10 cellular contexts compared by ENCODE assay signal in the genomic region with DNA sequence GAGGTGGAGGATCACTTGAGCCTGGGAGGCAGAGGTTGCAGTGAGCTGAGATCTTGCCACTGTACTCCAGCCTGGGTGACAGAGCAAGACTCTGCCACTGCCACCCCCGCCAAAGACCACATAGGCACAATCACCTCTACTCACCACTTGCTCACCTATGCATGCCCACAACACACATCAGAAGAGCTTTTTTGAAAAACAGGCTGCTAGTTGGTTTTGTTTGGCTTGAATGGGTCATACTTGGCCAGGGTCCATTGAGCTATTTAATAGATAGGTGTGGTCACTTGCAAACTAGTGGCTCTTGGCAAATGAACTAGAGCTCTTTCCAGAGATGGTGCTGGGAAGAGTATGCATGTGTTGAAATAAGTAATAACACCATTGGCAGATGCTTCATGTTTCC.
DNase-seq lines count a peak whose midpoint lies in the region; ATAC-seq and TF ChIP-seq lines count a peak whose summit lies in the region.
"Had no signal": no experiment of that assay in that cellular context is flagged by ENCODE, and none has a peak within 500 bp of the region (broad histone marks: within the 10 kb centered on the region; RNA-seq: fewer than 3 reads in every experiment).

No MANE protein-coding gene starts in this region.

- TF ChIP-seq CTCF in 22Rv1 (IDR thresholded peaks at IDR 0.05) (no peak), HEK293 (tag by site-specific recombination; IDR thresholded peaks at IDR 0.05) (no peak), heart left ventricle (IDR thresholded peaks at IDR 0.05) (no peak)

- no peak overlapping the region for H2BK5ac ChIP-seq in trophoblast cell (ENCODE audit: low read depth, low read length, poor library complexity)

- H3K79me2 ChIP-seq in trophoblast cell (ENCODE audit: control insufficient read depth, insufficient read depth, low read length, poor library complexity), result no peaks in the 10 kb centered on the region

- H3K27me3 ChIP-seq in heart left ventricle (no peaks in the 10 kb centered on the region), trophoblast cell (ENCODE audit: insufficient read depth, low read length) (no peaks in the 10 kb centered on the region)
- no peaks in the 10 kb centered on the region for H3K27me3 ChIP-seq in effector memory CD4-positive, alpha-beta T cell (replicated peaks; ENCODE audit: control insufficient read depth, insufficient read depth, low read length, poor library complexity, severe bottlenecking)

- no peak overlapping the region for H3K23ac ChIP-seq in trophoblast cell (ENCODE audit: low read length)

- peaks cover 8 to 36% of the 10 kb centered on the region in 2 experiments for H3K36me3 ChIP-seq in HEK293 (ENCODE audit: control insufficient read depth in 2 of 2, insufficient read depth in 1 of 2, low read length in 2 of 2)
- H3K36me3 ChIP-seq in heart left ventricle, result peaks cover 0 to 75% (median 44%) of the 10 kb centered on the region in 9 donors
- peaks cover 5% of the 10 kb centered on the region in 2 experiments for H3K36me3 ChIP-seq in trophoblast cell (ENCODE audit: control insufficient read depth in 1 of 2, insufficient read depth in 2 of 2, low read length in 2 of 2)
- H3K36me3 ChIP-seq in effector memory CD4-positive, alpha-beta T cell (ENCODE audit: control insufficient read depth, insufficient read depth, low read length), result peaks cover 47% of the 10 kb centered on the region

- H3K4me1 ChIP-seq in HEK293 (ENCODE audit: control insufficient read depth, insufficient read depth, low read length) (peaks cover 2% of the 10 kb centered on the region; the same call in 1 of the 2 replicates), heart left ventricle (peaks cover 0 to 11% (median 3%) of the 10 kb centered on the region in 12 donors), trophoblast cell (ENCODE audit: control insufficient read depth in 1 of 2, insufficient read depth in 2 of 2, low read length in 2 of 2) (no peaks in the 10 kb centered on the region)
- H3K4me1 ChIP-seq in effector memory CD4-positive, alpha-beta T cell (ENCODE audit: control insufficient read depth, insufficient read depth, low read length, poor library complexity, severe bottlenecking), result no peaks in the 10 kb centered on the region

- H3K4me3 ChIP-seq in HEK293 (ENCODE audit: low read depth, low read length) (no peak overlapping the region), heart left ventricle (no peak overlapping the region), trophoblast cell (ENCODE audit: low read depth, low read length) (no peak overlapping the region)
- no peak overlapping the region for H3K4me3 ChIP-seq in effector memory CD4-positive, alpha-beta T cell (ENCODE audit: insufficient read depth, low read depth, low read length, poor library complexity, severe bottlenecking)

- H3K79me1 ChIP-seq in trophoblast cell (ENCODE audit: low read length), result no peaks in the 10 kb centered on the region

- no peak for TF ChIP-seq POLR2A in heart left ventricle (IDR thresholded peaks at IDR 0.05)

- H3K9ac ChIP-seq in trophoblast cell (ENCODE audit: low read length), result no peak overlapping the region

- ATAC-seq in heart left ventricle (peak in 3 of 4 donors; percentile 67 to 75 (median 74)), HG03108 (IDR thresholded peaks at IDR 0.05; ENCODE audit: unreplicated experiment) (no peak), HG03565 (IDR thresholded peaks at IDR 0.05; ENCODE audit: unreplicated experiment) (no peak)

- no peak overlapping the region for H3K18ac ChIP-seq in trophoblast cell (ENCODE audit: low read length)

- H3K4ac ChIP-seq in trophoblast cell (ENCODE audit: low read depth, low read length), result no peak overlapping the region

- CTCF ChIA-PET in HEK293 (lab: Yijun Ruan, JAX), result interaction anchor here (0.5 to 1.3 kb wide), 4 partner anchors 12 to 206 kb away, joined by 3 read pairs; no protein-coding TSS in a partner anchor

- no peak overlapping the region for H4K12ac ChIP-seq in trophoblast cell (ENCODE audit: low read depth, low read length)

- H2AFZ ChIP-seq in trophoblast cell (ENCODE audit: insufficient read depth, low read length, poor library complexity), result no peak overlapping the region

- peak overlapping the region; percentile 57 for H3K27ac ChIP-seq in 22Rv1
- no peak overlapping the region for H3K27ac ChIP-seq in HEK293 (ENCODE audit: extremely low read depth, low read depth, low read length)
- H3K27ac ChIP-seq in heart left ventricle, result no peak overlapping the region
- no peak overlapping the region for H3K27ac ChIP-seq in trophoblast cell (ENCODE audit: low read depth, low read length)
- H3K27ac ChIP-seq in effector memory CD4-positive, alpha-beta T cell (ENCODE audit: insufficient read depth, low read length, poor library complexity, severe bottlenecking), result no peak overlapping the region

- intact Hi-C loops in heart left ventricle (cut with DNase I), result no loop called here

- no peak overlapping the region for H4K91ac ChIP-seq in trophoblast cell (ENCODE audit: low read depth, low read length)

- WGBS in heart left ventricle, 4 donors, result 100% methylated on average over 1 of the region's 1 CpG
- no CpG with 5 or more reads among the region's 1 CpG for WGBS in trophoblast cell (ENCODE audit: extremely low coverage, insufficient coverage, insufficient read length)

- POLR2A ChIA-PET in HEK293 (lab: Yijun Ruan, JAX), result interaction anchor here (2.1 kb wide), 1 partner anchor 79 kb away, joined by 6 read pairs; no protein-coding TSS in a partner anchor

- H4K8ac ChIP-seq in trophoblast cell (ENCODE audit: low read depth, low read length), result no peak overlapping the region

- H3K9me3 ChIP-seq in HEK293 (ENCODE audit: control insufficient read depth, insufficient read depth, low read depth, low read length) (no peaks in the 10 kb centered on the region), heart left ventricle (no peaks in the 10 kb centered on the region), trophoblast cell (ENCODE audit: insufficient read depth, low read depth, low read length) (no peaks in the 10 kb centered on the region)
- no peaks in the 10 kb centered on the region for H3K9me3 ChIP-seq in effector memory CD4-positive, alpha-beta T cell (ENCODE audit: control insufficient read depth, low read length)

- H3K14ac ChIP-seq in trophoblast cell (ENCODE audit: low read length), result no peak overlapping the region

- H2BK120ac ChIP-seq in trophoblast cell (ENCODE audit: insufficient read depth, low read length, poor library complexity), result no peak overlapping the region

- H2AK5ac ChIP-seq in trophoblast cell (ENCODE audit: low read length), result no peak overlapping the region

- DNase-seq in SHP77 treated with DMSO at 0.1 percent for 48 hours (lab: John Stamatoyannopoulos, UW) (peak; percentile 19), heart left ventricle (peak in 1 of 5 donors; percentile 31), trophoblast cell (no peak)
- DNase-seq in effector memory CD4-positive, alpha-beta T cell, result no peak
- DNase-seq: cerebellar nuclear complex, NCI-H187 treated with DMSO at 0.1 percent for 48 hours had no signal

- H2BK12ac ChIP-seq in trophoblast cell (ENCODE audit: low read length), result no peak overlapping the region

- no peak overlapping the region for H3K4me2 ChIP-seq in trophoblast cell (ENCODE audit: low read length)

TF ChIP-seq in HEK293, 187 proteins besides CTCF, POLR2A, EP300 and RAD21 (continues in another document):
- TF ChIP-seq, protein P1, sequence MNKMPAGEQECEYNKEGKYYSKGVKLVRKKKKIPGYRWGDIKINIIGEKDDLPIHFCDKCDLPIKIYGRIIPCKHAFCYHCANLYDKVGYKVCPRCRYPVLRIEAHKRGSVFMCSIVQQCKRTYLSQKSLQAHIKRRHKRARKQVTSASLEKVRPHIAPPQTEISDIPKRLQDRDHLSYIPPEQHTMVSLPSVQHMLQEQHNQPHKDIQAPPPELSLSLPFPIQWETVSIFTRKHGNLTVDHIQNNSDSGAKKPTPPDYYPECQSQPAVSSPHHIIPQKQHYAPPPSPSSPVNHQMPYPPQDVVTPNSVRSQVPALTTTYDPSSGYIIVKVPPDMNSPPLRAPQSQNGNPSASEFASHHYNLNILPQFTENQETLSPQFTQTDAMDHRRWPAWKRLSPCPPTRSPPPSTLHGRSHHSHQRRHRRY (tag by site-specific recombination; IDR thresholded peaks at IDR 0.05), result no peak
- peak; percentile 45; the same call in 1 of the 2 replicates for TF ChIP-seq KLF1 (tag by site-specific recombination; IDR thresholded peaks at IDR 0.05)
- TF ChIP-seq, protein P2, sequence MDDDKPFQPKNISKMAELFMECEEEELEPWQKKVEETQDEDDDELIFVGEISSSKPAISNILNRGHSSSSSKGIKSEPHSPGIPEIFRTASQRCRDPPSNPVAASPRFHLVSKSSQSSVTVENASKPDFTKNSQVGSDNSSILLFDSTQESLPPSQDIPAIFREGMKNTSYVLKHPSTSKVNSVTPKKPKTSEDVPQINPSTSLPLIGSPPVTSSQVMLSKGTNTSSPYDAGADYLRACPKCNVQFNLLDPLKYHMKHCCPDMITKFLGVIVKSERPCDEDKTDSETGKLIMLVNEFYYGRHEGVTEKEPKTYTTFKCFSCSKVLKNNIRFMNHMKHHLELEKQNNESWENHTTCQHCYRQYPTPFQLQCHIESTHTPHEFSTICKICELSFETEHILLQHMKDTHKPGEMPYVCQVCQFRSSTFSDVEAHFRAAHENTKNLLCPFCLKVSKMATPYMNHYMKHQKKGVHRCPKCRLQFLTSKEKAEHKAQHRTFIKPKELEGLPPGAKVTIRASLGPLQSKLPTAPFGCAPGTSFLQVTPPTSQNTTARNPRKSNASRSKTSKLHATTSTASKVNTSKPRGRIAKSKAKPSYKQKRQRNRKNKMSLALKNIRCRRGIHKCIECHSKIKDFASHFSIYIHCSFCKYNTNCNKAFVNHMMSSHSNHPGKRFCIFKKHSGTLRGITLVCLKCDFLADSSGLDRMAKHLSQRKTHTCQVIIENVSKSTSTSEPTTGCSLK (tag by site-specific recombination; IDR thresholded peaks at IDR 0.05), result no peak
- TF ChIP-seq, protein P3, sequence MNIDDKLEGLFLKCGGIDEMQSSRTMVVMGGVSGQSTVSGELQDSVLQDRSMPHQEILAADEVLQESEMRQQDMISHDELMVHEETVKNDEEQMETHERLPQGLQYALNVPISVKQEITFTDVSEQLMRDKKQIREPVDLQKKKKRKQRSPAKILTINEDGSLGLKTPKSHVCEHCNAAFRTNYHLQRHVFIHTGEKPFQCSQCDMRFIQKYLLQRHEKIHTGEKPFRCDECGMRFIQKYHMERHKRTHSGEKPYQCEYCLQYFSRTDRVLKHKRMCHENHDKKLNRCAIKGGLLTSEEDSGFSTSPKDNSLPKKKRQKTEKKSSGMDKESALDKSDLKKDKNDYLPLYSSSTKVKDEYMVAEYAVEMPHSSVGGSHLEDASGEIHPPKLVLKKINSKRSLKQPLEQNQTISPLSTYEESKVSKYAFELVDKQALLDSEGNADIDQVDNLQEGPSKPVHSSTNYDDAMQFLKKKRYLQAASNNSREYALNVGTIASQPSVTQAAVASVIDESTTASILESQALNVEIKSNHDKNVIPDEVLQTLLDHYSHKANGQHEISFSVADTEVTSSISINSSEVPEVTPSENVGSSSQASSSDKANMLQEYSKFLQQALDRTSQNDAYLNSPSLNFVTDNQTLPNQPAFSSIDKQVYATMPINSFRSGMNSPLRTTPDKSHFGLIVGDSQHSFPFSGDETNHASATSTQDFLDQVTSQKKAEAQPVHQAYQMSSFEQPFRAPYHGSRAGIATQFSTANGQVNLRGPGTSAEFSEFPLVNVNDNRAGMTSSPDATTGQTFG (tag by site-specific recombination; IDR thresholded peaks at IDR 0.05; ENCODE audit: borderline replicate concordance), result no peak

Comparison
In these comparisons a context has a peak if more than half of its experiments do, and no peak if none do; other contexts are left out.
1. ATAC-seq: peak in heart left ventricle (3 of 4); none in HG03108 (single experiment) and HG03565 (single experiment).